26 cellular contexts compared by ENCODE assay signal in genomic region chr16:59179446-59180082, GRCh38.
"Had no signal": no experiment of that assay in that cellular context is flagged by ENCODE, and none has a peak within 500 bp of the region (broad histone marks: within the 10 kb centered on the region; RNA-seq: fewer than 3 reads in every experiment).

No MANE protein-coding gene starts in this region.

- DNase-seq: activated CD4-positive, alpha-beta T cell treated with anti-CD3 and anti-CD28 coated beads, Interleukin-2, amount 50 U/mL, for 1 hour; activated CD4-positive, CD25-positive, alpha-beta regulatory T cell treated with anti-CD3 and anti-CD28 coated beads, Interleukin-2, amount 50 U/mL, for 72 hours; activated CD8-positive, alpha-beta T cell treated with anti-CD3 and anti-CD28 coated beads, Interleukin-2, amount 10 ng/mL, durations not matched to agents 7 days and 5 days; activated naive CD4-positive, alpha-beta T cell; activated T-cell treated with anti-CD3 and anti-CD28 coated beads, Interleukin-2, amount 50 U/mL, for 24 hours; adrenal gland; colonic mucosa; foreskin melanocyte; glutamatergic neuron; immature natural killer cell; kidney glomerular epithelial cell; left lung; naive thymus-derived CD8-positive, alpha-beta T cell; stimulated activated CD4-positive, alpha-beta T cell treated with anti-CD3 and anti-CD28 coated beads, Interleukin-4, amount 100 ng/mL, for 24 hours; stimulated activated naive CD4-positive, alpha-beta T cell treated with Interleukin-2 at 50 U/mL for 16 hours; T-helper 1 cell; upper lobe of right lung; WERI-Rb-1 had no signal

- H3K4me1 Mint-ChIP-seq: activated T-helper 17 cell treated with anti-CD3 and anti-CD28 coated beads, Interleukin-2, amount 50 U/mL, for 72 hours; central memory CD8-positive, alpha-beta T cell; immature natural killer cell; neural progenitor cell had no signal

- H3K27ac Mint-ChIP-seq: activated CD8-positive, alpha-beta T cell treated with anti-CD3 and anti-CD28 coated beads, Interleukin-2, amount 10 ng/mL, durations not matched to agents 7 days and 5 days; activated naive CD8-positive, alpha-beta T cell; activated T-cell treated with anti-CD3 and anti-CD28 coated beads, Interleukin-2, amount 50 U/mL, for 24 hours; activated T-helper 17 cell treated with anti-CD3 and anti-CD28 coated beads, Interleukin-2, amount 50 U/mL, for 72 hours; immature natural killer cell; naive thymus-derived CD8-positive, alpha-beta T cell; neural progenitor cell had no signal

- H3K36me3 Mint-ChIP-seq: activated naive CD8-positive, alpha-beta T cell; immature natural killer cell; naive thymus-derived CD8-positive, alpha-beta T cell; neural progenitor cell had no signal

- H3K9ac ChIP-seq: neural progenitor cell had no signal

- H3K4me2 ChIP-seq: hepatocyte, neural progenitor cell had no signal

- H3K9me3 ChIP-seq: adrenal gland, ascending aorta, colonic mucosa, left lung, upper lobe of right lung had no signal

- H3K9me3 Mint-ChIP-seq: activated T-helper 17 cell treated with anti-CD3 and anti-CD28 coated beads, Interleukin-2, amount 50 U/mL, for 72 hours had no signal

- H3K79me2 ChIP-seq: hepatocyte had no signal

- H3K27ac ChIP-seq: adrenal gland, ascending aorta, colonic mucosa, epithelial cell of prostate, hepatocyte, left lung, neural progenitor cell, upper lobe of right lung, WERI-Rb-1 had no signal

- H3K36me3 ChIP-seq: adrenal gland, ascending aorta, colonic mucosa, left lung, neural progenitor cell, upper lobe of right lung, WERI-Rb-1 had no signal

- H3K4me3 ChIP-seq: adrenal gland, ascending aorta, colonic mucosa, hepatocyte, left lung, lung, neural progenitor cell, upper lobe of right lung had no signal

- H2AFZ ChIP-seq: hepatocyte, neural progenitor cell had no signal

- ATAC-seq: activated CD8-positive, alpha-beta T cell treated with anti-CD3 and anti-CD28 coated beads, Interleukin-2, amount 10 ng/mL, durations not matched to agents 7 days and 5 days; activated T-helper 17 cell treated with anti-CD3 and anti-CD28 coated beads, Interleukin-2, amount 50 U/mL, for 72 hours; left lung; naive thymus-derived CD8-positive, alpha-beta T cell; upper lobe of right lung had no signal

- H3K27me3 Mint-ChIP-seq: activated naive CD8-positive, alpha-beta T cell; activated T-cell treated with anti-CD3 and anti-CD28 coated beads, Interleukin-2, amount 50 U/mL, for 24 hours; activated T-helper 17 cell treated with anti-CD3 and anti-CD28 coated beads, Interleukin-2, amount 50 U/mL, for 72 hours; central memory CD8-positive, alpha-beta T cell had no signal

- H3K27me3 ChIP-seq: adrenal gland, ascending aorta, colonic mucosa, hepatocyte, left lung, neural progenitor cell, upper lobe of right lung had no signal

- H3K4me3 Mint-ChIP-seq: activated CD8-positive, alpha-beta T cell treated with anti-CD3 and anti-CD28 coated beads, Interleukin-2, amount 10 ng/mL, durations not matched to agents 7 days and 5 days; activated naive CD8-positive, alpha-beta T cell; activated T-cell treated with anti-CD3 and anti-CD28 coated beads, Interleukin-2, amount 50 U/mL, for 24 hours; activated T-helper 17 cell treated with anti-CD3 and anti-CD28 coated beads, Interleukin-2, amount 50 U/mL, for 72 hours; central memory CD8-positive, alpha-beta T cell; immature natural killer cell; naive thymus-derived CD8-positive, alpha-beta T cell; neural progenitor cell had no signal

- H3K4me1 ChIP-seq: adrenal gland, ascending aorta, colonic mucosa, left lung, upper lobe of right lung had no signal
